ENCODE assay signal across 8 cellular contexts in genomic region chr3:148943531-148944200, GRCh38. TPM values are rescaled to one million over a fixed set of nuclear protein-coding genes. Genes with fewer than 3 reads are reported as not detected.
DNase-seq lines count a peak whose midpoint lies in the region; ATAC-seq and TF ChIP-seq lines count a peak whose summit lies in the region.

No MANE protein-coding gene starts in this region.

- H3K4me1 ChIP-seq in gastroesophageal sphincter, result peaks cover 0 to 5% (median 0%) of the 10 kb centered on the region in 3 donors

- H3K27ac ChIP-seq in VCaP (no peak overlapping the region), gastroesophageal sphincter (no peak overlapping the region)

- DNase-seq in NCI-H1436 (lab: John Stamatoyannopoulos, UW), result peak; percentile 73
- no peak for DNase-seq in NCI-H1436 treated with DMSO at 0.1 percent for 48 hours (lab: John Stamatoyannopoulos, UW)
- DNase-seq in NCI-H2227 (lab: John Stamatoyannopoulos, UW; ENCODE audit: unreplicated experiment), result peak; percentile 71
- no peak for DNase-seq in progenitor cell of endocrine pancreas (ENCODE audit: low spot score, unreplicated experiment)

- H3K4me3 ChIP-seq in gastroesophageal sphincter, result no peak overlapping the region

- H3K27me3 ChIP-seq in gastroesophageal sphincter, result no peaks in the 10 kb centered on the region

- 11 to 25% methylated on average over 2 of the region's 2 CpGs for WGBS in gastroesophageal sphincter (ENCODE audit: low coverage in 1 of 2), 2 donors

- TF ChIP-seq EP300 in gastroesophageal sphincter (IDR thresholded peaks at IDR 0.05), result no peak

- H3K27me3 Mint-ChIP-seq in progenitor cell of endocrine pancreas, result no peaks in the 10 kb centered on the region

- H3K36me3 ChIP-seq in gastroesophageal sphincter, result no peaks in the 10 kb centered on the region

- no peaks in the 10 kb centered on the region for H3K36me3 Mint-ChIP-seq in progenitor cell of endocrine pancreas (ENCODE audit: insufficient read depth)

- no peak overlapping the region for H3K4me3 Mint-ChIP-seq in progenitor cell of endocrine pancreas (ENCODE audit: low read depth)

- H3K9me3 Mint-ChIP-seq in progenitor cell of endocrine pancreas (ENCODE audit: low read depth), result no peaks in the 10 kb centered on the region

- ATAC-seq in GM19455 (IDR thresholded peaks at IDR 0.05; ENCODE audit: unreplicated experiment) (peak; percentile 97), HG03378 (IDR thresholded peaks at IDR 0.05; ENCODE audit: unreplicated experiment) (peak; percentile 98), gastroesophageal sphincter (peak; percentile 61)

- H3K9me3 ChIP-seq in gastroesophageal sphincter, result no peaks in the 10 kb centered on the region

- no peak for TF ChIP-seq POLR2A in gastroesophageal sphincter (IDR thresholded peaks at IDR 0.05)

- no peak overlapping the region for H3K27ac Mint-ChIP-seq in progenitor cell of endocrine pancreas

- TF ChIP-seq CTCF in VCaP (conservative IDR thresholded peaks at IDR 0.05), result peak; percentile 88
- TF ChIP-seq CTCF in gastroesophageal sphincter (IDR thresholded peaks at IDR 0.05), result peak; percentile 38 to 70 (median 58)
- TF ChIP-seq CTCF in progenitor cell of endocrine pancreas (IDR thresholded peaks at IDR 0.05; ENCODE audit: unreplicated experiment), result peak; percentile 77

- no peaks in the 10 kb centered on the region for H3K4me1 Mint-ChIP-seq in progenitor cell of endocrine pancreas (ENCODE audit: low read depth)

RNA-seq across cellular contexts. Expression of gene GYG1, which starts 47.7 kb away (rescaled TPM):
- total RNA-seq in gastroesophageal sphincter, result 100 to 1,000 TPM; 117 to 883 (median 126) TPM
- 26.0 and 27.3 TPM in 2 replicates for total RNA-seq in progenitor cell of endocrine pancreas

Comparison
In these comparisons a context has a peak if more than half of its experiments do, and no peak if none do; other contexts are left out.
1. DNase-seq: peak in NCI-H1436 (single experiment) and NCI-H2227 (single experiment); none in NCI-H1436 treated with DMSO at 0.1 percent for 48 hours (single experiment) and progenitor cell of endocrine pancreas (single experiment).
2. Peak in every context shown above with its lines, with median percentiles within 50 percentile points of each other: ATAC-seq and CTCF ChIP-seq.